1 cellular context compared by ENCODE assay signal in the genomic region with DNA sequence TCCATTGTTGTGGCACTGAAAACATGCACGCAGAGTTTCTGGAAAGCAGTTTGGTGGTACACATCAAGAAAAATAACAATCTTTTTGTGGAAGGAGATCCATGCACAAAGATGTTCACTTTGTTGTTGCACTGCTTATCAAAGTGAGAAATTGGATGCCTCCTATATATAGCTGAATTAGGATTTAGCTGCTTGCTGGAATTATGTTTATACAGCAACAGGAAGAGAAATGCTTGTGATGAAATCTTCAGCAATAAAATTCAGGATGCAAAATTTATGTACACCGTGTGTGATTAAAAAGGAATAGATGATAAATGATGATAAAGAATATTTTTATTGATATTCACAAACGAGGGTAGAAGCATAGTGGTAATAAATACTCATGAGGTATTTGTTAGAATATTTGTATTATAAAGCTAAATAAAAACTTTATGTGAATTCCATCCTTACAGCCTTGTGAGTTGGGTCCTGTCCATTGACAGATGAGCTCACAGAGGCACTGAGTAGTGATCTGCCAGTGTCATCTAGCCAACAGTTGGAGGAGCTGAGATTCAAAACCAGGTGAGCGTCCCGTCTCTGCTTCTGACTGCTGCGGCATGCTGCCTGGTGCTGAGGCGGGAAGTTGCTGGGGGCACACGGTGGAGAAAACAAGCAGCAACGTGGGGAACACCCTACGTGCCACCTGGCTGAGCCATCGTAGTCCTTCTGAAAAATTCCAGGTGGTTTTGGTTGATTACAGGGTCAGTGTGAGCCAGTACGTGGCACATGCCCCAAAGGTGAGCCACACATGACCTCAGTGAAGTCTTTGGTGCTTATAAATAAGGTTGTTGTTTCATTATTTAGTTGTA.
TF ChIP-seq lines count a peak whose summit lies in the region.

No MANE protein-coding gene starts in this region.

TF ChIP-seq in K562, 482 proteins besides CTCF, POLR2A, EP300 and RAD21:
- TF ChIP-seq, protein P1, sequence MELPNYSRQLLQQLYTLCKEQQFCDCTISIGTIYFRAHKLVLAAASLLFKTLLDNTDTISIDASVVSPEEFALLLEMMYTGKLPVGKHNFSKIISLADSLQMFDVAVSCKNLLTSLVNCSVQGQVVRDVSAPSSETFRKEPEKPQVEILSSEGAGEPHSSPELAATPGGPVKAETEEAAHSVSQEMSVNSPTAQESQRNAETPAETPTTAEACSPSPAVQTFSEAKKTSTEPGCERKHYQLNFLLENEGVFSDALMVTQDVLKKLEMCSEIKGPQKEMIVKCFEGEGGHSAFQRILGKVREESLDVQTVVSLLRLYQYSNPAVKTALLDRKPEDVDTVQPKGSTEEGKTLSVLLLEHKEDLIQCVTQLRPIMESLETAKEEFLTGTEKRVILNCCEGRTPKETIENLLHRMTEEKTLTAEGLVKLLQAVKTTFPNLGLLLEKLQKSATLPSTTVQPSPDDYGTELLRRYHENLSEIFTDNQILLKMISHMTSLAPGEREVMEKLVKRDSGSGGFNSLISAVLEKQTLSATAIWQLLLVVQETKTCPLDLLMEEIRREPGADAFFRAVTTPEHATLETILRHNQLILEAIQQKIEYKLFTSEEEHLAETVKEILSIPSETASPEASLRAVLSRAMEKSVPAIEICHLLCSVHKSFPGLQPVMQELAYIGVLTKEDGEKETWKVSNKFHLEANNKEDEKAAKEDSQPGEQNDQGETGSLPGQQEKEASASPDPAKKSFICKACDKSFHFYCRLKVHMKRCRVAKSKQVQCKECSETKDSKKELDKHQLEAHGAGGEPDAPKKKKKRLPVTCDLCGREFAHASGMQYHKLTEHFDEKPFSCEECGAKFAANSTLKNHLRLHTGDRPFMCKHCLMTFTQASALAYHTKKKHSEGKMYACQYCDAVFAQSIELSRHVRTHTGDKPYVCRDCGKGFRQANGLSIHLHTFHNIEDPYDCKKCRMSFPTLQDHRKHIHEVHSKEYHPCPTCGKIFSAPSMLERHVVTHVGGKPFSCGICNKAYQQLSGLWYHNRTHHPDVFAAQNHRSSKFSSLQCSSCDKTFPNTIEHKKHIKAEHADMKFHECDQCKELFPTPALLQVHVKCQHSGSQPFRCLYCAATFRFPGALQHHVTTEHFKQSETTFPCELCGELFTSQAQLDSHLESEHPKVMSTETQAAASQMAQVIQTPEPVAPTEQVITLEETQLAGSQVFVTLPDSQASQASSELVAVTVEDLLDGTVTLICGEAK (IDR thresholded peaks at IDR 0.05) = 0 out of 2 replicates have a peak, but pooled peaks have one; percentile 29
- TF ChIP-seq, protein P1 (CRISPR knock-in tag; IDR thresholded peaks at IDR 0.05) = no peak
- TF ChIP-seq, protein P2, sequence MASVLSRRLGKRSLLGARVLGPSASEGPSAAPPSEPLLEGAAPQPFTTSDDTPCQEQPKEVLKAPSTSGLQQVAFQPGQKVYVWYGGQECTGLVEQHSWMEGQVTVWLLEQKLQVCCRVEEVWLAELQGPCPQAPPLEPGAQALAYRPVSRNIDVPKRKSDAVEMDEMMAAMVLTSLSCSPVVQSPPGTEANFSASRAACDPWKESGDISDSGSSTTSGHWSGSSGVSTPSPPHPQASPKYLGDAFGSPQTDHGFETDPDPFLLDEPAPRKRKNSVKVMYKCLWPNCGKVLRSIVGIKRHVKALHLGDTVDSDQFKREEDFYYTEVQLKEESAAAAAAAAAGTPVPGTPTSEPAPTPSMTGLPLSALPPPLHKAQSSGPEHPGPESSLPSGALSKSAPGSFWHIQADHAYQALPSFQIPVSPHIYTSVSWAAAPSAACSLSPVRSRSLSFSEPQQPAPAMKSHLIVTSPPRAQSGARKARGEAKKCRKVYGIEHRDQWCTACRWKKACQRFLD (CRISPR knock-in tag; IDR thresholded peaks at IDR 0.05) = no peak
